Comparison of ENCODE assay signal across 8 cellular contexts in the genomic region with DNA sequence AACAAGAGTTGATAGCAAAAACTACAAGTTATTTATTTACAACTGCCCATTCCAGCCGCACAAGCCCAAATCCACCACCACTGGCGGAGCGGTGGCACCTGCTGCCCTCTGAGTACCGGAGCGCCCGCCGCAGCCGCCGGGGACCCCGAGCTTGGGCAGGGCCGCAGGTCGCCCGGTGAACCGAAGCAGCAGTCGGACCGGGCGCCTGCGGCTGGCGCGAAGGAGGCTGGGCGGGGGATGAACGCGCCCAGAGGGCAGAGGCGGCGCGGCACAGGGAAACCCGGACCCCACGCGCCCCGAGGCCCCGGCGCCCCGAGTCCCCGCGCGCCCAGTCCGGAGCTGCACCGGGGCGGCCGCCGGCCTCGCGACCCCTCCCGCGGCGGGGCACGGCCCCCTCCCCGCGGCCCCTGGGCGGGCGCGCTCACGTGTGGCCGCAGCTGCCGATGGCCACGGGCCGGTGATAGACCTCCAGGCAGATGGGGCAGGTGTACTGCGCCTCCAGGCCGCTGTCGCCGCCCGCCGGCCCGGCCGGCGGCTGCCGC. TPM values are rescaled to one million over a fixed set of nuclear protein-coding genes. Genes with fewer than 3 reads are reported as not detected.
DNase-seq lines count a peak whose midpoint lies in the region; ATAC-seq and TF ChIP-seq lines count a peak whose summit lies in the region.

No MANE protein-coding gene starts in this region.

- H3K4me3 Mint-ChIP-seq in neural progenitor cell = peak overlapping the region; percentile 92

- H3K79me2 ChIP-seq in SK-N-SH (ENCODE audit: insufficient read depth) (peaks cover 67% of the 10 kb centered on the region), neural progenitor cell (ENCODE audit: low read depth) (peaks cover 42% of the 10 kb centered on the region)

- H3K4me1 ChIP-seq in SK-N-SH (ENCODE audit: control insufficient read depth in 1 of 2, insufficient read depth in 2 of 2, low read depth in 1 of 2, low read length in 1 of 2) (peaks cover 9 to 16% of the 10 kb centered on the region in 2 experiments; a peak in 3 of 4 replicates), esophagus muscularis mucosa (peaks cover 49 to 73% (median 68%) of the 10 kb centered on the region in 4 donors), neural progenitor cell (peaks cover 10% of the 10 kb centered on the region)

- H3K4me1 Mint-ChIP-seq in neural progenitor cell = peaks cover 22% of the 10 kb centered on the region

- ATAC-seq in HG02938 (IDR thresholded peaks at IDR 0.05; ENCODE audit: unreplicated experiment) (peak; percentile 27), sciatic nerve (no peak)

- H3K9me3 ChIP-seq in SK-N-SH = no peaks in the 10 kb centered on the region
- H3K9me3 ChIP-seq in esophagus muscularis mucosa = no peaks in the 10 kb centered on the region
- H3K9me3 ChIP-seq in neural progenitor cell (ENCODE audit: low read depth) = no peaks in the 10 kb centered on the region

- TF ChIP-seq EP300 in SK-N-SH (IDR thresholded peaks at IDR 0.05; ENCODE audit: borderline replicate concordance in 1 of 2, low read depth in 1 of 2, low read length in 1 of 2) (no peak), esophagus muscularis mucosa (IDR thresholded peaks at IDR 0.05) (no peak)

- no peaks in the 10 kb centered on the region for H3K9me2 ChIP-seq in SK-N-SH

- H3K4me3 ChIP-seq in SK-N-SH (ENCODE audit: low read depth in 2 of 2, low read length in 1 of 2) (peak overlapping the region; percentile 94 to 99), esophagus muscularis mucosa (peak overlapping the region; percentile 82 to 99 (median 92)), neural progenitor cell (peak overlapping the region; percentile 99)

- POLR2A ChIA-PET in SK-N-SH (lab: Yijun Ruan, JAX) = no interaction called here

- intact Hi-C loops in esophagus muscularis mucosa (cut with DNase I) (loop anchor here (5.0 kb wide), 1 partner anchor 44 kb away; the partner anchor contains the start of gene MVD), sciatic nerve (cut with DNase I) (no loop called here)

- no peak overlapping the region for H3K27ac ChIP-seq in SK-N-SH (ENCODE audit: low read depth in 2 of 2, low read length in 1 of 2)
- H3K27ac ChIP-seq in esophagus muscularis mucosa (replicated peaks in 1 of 4) = peak overlapping the region; percentile 83 to 94 (median 88)
- no peak overlapping the region for H3K27ac ChIP-seq in neural progenitor cell

- H2AFZ ChIP-seq in SK-N-SH (ENCODE audit: low read depth) = no peak overlapping the region
- H2AFZ ChIP-seq in neural progenitor cell (replicated peaks) = peak overlapping the region; percentile 94

- H3K27me3 Mint-ChIP-seq in neural progenitor cell (ENCODE audit: insufficient read depth, low read depth) = no peaks in the 10 kb centered on the region

- H3K36me3 ChIP-seq in SK-N-SH (replicated peaks in 1 of 2; ENCODE audit: control insufficient read depth in 1 of 2, insufficient read depth in 2 of 2, low read length in 1 of 2) = no peaks in the 10 kb centered on the region
- peaks cover 0 to 29% (median 15%) of the 10 kb centered on the region in 4 donors for H3K36me3 ChIP-seq in esophagus muscularis mucosa
- H3K36me3 ChIP-seq in neural progenitor cell = no peaks in the 10 kb centered on the region

- H3K9ac ChIP-seq in SK-N-SH (peak overlapping the region; percentile 75), neural progenitor cell (peak overlapping the region; percentile 84)

- no peaks in the 10 kb centered on the region for H3K9me3 Mint-ChIP-seq in neural progenitor cell

- H3K27me3 ChIP-seq in SK-N-SH (ENCODE audit: insufficient read depth) (no peaks in the 10 kb centered on the region), esophagus muscularis mucosa (no peaks in the 10 kb centered on the region), neural progenitor cell (no peaks in the 10 kb centered on the region)

- DNase-seq in activated CD4-positive, alpha-beta T cell treated with anti-CD3 and anti-CD28 coated beads for 48 hours = peak; percentile 40
- no peak for DNase-seq in activated CD4-positive, alpha-beta T cell treated with anti-CD3 and anti-CD28 coated beads, Interleukin-2, amount 50 U/mL, for 4 hours
- DNase-seq in SK-N-SH (no peak), esophagus muscularis mucosa (ENCODE audit: extremely low spot score) (no peak), neural progenitor cell (ENCODE audit: low spot score) (peak; percentile 67), NCI-H446 (lab: John Stamatoyannopoulos, UW) (no peak), sciatic nerve (ENCODE audit: low spot score) (no peak)

- 0 out of 2 replicates have a peak, but pooled peaks cover 6% of the 10 kb centered on the region for H4K20me1 ChIP-seq in SK-N-SH (ENCODE audit: insufficient read depth)
- peaks cover 19% of the 10 kb centered on the region for H4K20me1 ChIP-seq in neural progenitor cell (ENCODE audit: low read depth)

- CTCF ChIA-PET in SK-N-SH (lab: Yijun Ruan, JAX) = interaction anchor here (1.9 kb wide), 1 partner anchor 31 kb away, joined by 7 read pairs; no protein-coding TSS in a partner anchor

- 2% methylated on average over 8 of the region's 67 CpGs for WGBS in SK-N-SH (ENCODE audit: low lambda C conversion rate)
- 0% methylated on average over 14 of the region's 67 CpGs for WGBS in esophagus muscularis mucosa

- H3F3A ChIP-seq in SK-N-SH (replicated peaks; ENCODE audit: insufficient read depth) = peaks cover 8% of the 10 kb centered on the region
- no peaks in the 10 kb centered on the region for H3F3A ChIP-seq in neural progenitor cell (ENCODE audit: low read depth)

- no peak overlapping the region for H3K27ac Mint-ChIP-seq in neural progenitor cell

- H3K4me2 ChIP-seq in SK-N-SH (peak overlapping the region; percentile 97), neural progenitor cell (peak overlapping the region; percentile 99)

- TF ChIP-seq CTCF in SK-N-SH (IDR thresholded peaks at IDR 0.05) (no peak), esophagus muscularis mucosa (IDR thresholded peaks at IDR 0.05) (no peak), neural progenitor cell (IDR thresholded peaks at IDR 0.05) (no peak)

- TF ChIP-seq RAD21 in SK-N-SH (IDR thresholded peaks at IDR 0.05; ENCODE audit: low read length) = no peak

- no peak for TF ChIP-seq POLR2A in esophagus muscularis mucosa (IDR thresholded peaks at IDR 0.05; ENCODE audit: low read depth)

- H3K36me3 Mint-ChIP-seq in neural progenitor cell = no peaks in the 10 kb centered on the region

TF ChIP-seq in SK-N-SH, 30 proteins besides CTCF, POLR2A, EP300 and RAD21:
- TF ChIP-seq TEAD4 (IDR thresholded peaks at IDR 0.05; ENCODE audit: borderline replicate concordance, insufficient read depth) (no peak), YY1 (IDR thresholded peaks at IDR 0.05; ENCODE audit: low read depth) (no peak), TCF12 (IDR thresholded peaks at IDR 0.05) (no peak)

RNA-seq across cellular contexts. Expression of gene RNF166, which starts 0.4 kb away (rescaled TPM):
- 17.0 and 17.2 TPM in 2 replicates for polyA plus RNA-seq in SK-N-SH (2012; rRNA removed)
- 7.5 and 11.2 TPM in 2 replicates for polyA plus RNA-seq in SK-N-SH (2012; cell fraction: cytosol; rRNA removed)
- 29.1 and 45.4 TPM in 2 replicates for polyA plus RNA-seq in SK-N-SH (2012; cell fraction: nucleus; rRNA removed)
- total RNA-seq in esophagus muscularis mucosa (10 to 100 TPM; 23.3 to 33.5 (median 27.5) TPM), neural progenitor cell (ENCODE audit: low replicate concordance) (11.1 and 30.1 TPM in 2 replicates), sciatic nerve (28.6 TPM)

RNA-seq across cellular contexts. Expression of gene CTU2, which starts 0.5 kb away (rescaled TPM):
- 16.2 and 16.5 TPM in 2 replicates for polyA plus RNA-seq in SK-N-SH (2012; rRNA removed)
- 6.3 and 9.8 TPM in 2 replicates for polyA plus RNA-seq in SK-N-SH (2012; cell fraction: cytosol; rRNA removed)
- 32.4 and 41.1 TPM in 2 replicates for polyA plus RNA-seq in SK-N-SH (2012; cell fraction: nucleus; rRNA removed)
- total RNA-seq in esophagus muscularis mucosa = 10 to 100 TPM in 2 of 4 donors, 1 to 10 TPM in 2; 8.9 to 14.7 (median 10.3) TPM
- 4.7 and 11.0 TPM in 2 replicates for total RNA-seq in neural progenitor cell (ENCODE audit: low replicate concordance)
- total RNA-seq in sciatic nerve = 20.6 TPM

RNA-seq across cellular contexts. Expression of gene SNAI3, which starts 19.5 kb away (rescaled TPM):
- 0.03 and 0.18 TPM in 2 replicates for polyA plus RNA-seq in SK-N-SH (2012; rRNA removed)
- polyA plus RNA-seq in SK-N-SH (2012; cell fraction: cytosol; rRNA removed) = 0.06 and 0.09 TPM in 2 replicates
- polyA plus RNA-seq in SK-N-SH (2012; cell fraction: nucleus; rRNA removed) = 0.24 and 0.32 TPM in 2 replicates
- total RNA-seq in esophagus muscularis mucosa (under 1 TPM; 0.26 to 0.83 (median 0.59) TPM), neural progenitor cell (ENCODE audit: low replicate concordance) (0.71 TPM in 1 of 2 replicates, not detected in the other), sciatic nerve (0.53 TPM)

RNA-seq across cellular contexts. Expression of gene MVD, which starts 42.9 kb away (rescaled TPM):
- 14.7 and 15.7 TPM in 2 replicates for polyA plus RNA-seq in SK-N-SH (2012; rRNA removed)
- polyA plus RNA-seq in SK-N-SH (2012; cell fraction: cytosol; rRNA removed) = 4.4 and 8.4 TPM in 2 replicates
- polyA plus RNA-seq in SK-N-SH (2012; cell fraction: nucleus; rRNA removed) = 42.1 and 57.2 TPM in 2 replicates
- total RNA-seq in esophagus muscularis mucosa = 10 to 100 TPM; 27.0 to 32.4 (median 29.3) TPM
- 12.7 and 53.7 TPM in 2 replicates for total RNA-seq in neural progenitor cell (ENCODE audit: low replicate concordance)
- 64.4 TPM for total RNA-seq in sciatic nerve

RNA-seq across cellular contexts. Expression of gene CYBA, which starts 55.0 kb away (rescaled TPM):
- 116 and 176 TPM in 2 replicates for polyA plus RNA-seq in SK-N-SH (2012; rRNA removed)
- 60.0 and 85.5 TPM in 2 replicates for polyA plus RNA-seq in SK-N-SH (2012; cell fraction: cytosol; rRNA removed)
- 142 and 154 TPM in 2 replicates for polyA plus RNA-seq in SK-N-SH (2012; cell fraction: nucleus; rRNA removed)
- 100 to 1,000 TPM in 2 of 4 donors, 10 to 100 TPM in 2; 46.5 to 156 (median 99.2) TPM for total RNA-seq in esophagus muscularis mucosa
- total RNA-seq in neural progenitor cell (ENCODE audit: low replicate concordance) = 29.9 and 101 TPM in 2 replicates
- 87.4 TPM for total RNA-seq in sciatic nerve

Comparison
In these comparisons a context has a peak if more than half of its experiments do, and no peak if none do; other contexts are left out.
1. DNase-seq: peak in activated CD4-positive, alpha-beta T cell treated with anti-CD3 and anti-CD28 coated beads for 48 hours (single experiment) and neural progenitor cell (single experiment); none in activated CD4-positive, alpha-beta T cell treated with anti-CD3 and anti-CD28 coated beads, Interleukin-2, amount 50 U/mL, for 4 hours (0 of 2), SK-N-SH (single experiment), esophagus muscularis mucosa (single experiment), NCI-H446 (0 of 2) and sciatic nerve (single experiment).
2. H3K27ac ChIP-seq: peak in esophagus muscularis mucosa (4 of 4); none in SK-N-SH (0 of 2) and neural progenitor cell (single experiment).
3. Peak in every context shown above with its lines, with median percentiles within 50 percentile points of each other: H3K4me3 ChIP-seq.